9 cellular contexts compared by ENCODE assay signal in the genomic region with DNA sequence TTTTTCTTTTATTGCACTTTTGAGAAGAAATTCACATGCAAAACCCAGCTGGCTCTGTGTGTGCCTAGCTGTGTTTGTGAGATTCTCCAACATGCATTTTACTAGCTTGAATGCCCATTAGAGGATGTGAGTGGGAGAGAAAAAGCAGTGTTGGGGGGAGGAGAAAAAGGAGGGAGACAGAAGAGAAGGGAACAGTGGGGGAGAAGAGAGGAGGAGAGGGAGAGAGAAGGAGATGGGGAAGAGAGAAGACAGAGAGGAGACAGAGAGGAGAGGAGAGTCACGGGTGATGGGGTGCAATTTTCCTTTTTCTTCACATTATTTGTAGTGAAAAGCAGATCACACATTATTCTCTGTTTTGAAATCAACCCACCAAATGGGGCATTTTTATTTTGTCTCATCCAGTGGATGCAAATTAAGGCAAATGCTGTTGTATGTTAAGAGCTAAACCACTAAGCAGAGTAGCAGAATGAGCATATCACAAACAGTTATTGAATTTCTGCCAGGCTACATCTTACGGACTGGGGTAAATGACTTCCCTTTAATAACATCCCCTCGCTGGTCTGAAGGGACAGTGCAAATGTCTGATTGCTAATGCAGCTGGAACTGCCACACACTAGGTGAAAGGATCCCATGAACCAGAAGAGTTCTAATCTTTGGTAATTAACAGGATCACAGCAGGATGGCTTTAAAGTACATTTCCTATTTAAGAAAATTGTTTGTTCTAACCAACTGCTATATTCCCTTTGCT. TPM values are rescaled to one million over a fixed set of nuclear protein-coding genes. Genes with fewer than 3 reads are reported as not detected.
DNase-seq lines count a peak whose midpoint lies in the region; TF ChIP-seq lines count a peak whose summit lies in the region.
"Had no signal": no experiment of that assay in that cellular context is flagged by ENCODE, and none has a peak within 500 bp of the region (broad histone marks: within the 10 kb centered on the region; RNA-seq: fewer than 3 reads in every experiment).

No MANE protein-coding gene starts in this region.

- H3K27ac ChIP-seq in cardiac muscle cell = peak overlapping the region; percentile 22
- peak overlapping the region; percentile 17 for H3K27ac ChIP-seq in temporal lobe (ENCODE audit: low read depth, low read length)
- H3K27ac ChIP-seq in PC-9 = no peak overlapping the region
- H3K27ac ChIP-seq: BLaER1 treated with 17β-estradiol and CSF1 and Interleukin-3, amounts not matched to agents 10 nM and 100 nM had no signal

- H3K4me3 Mint-ChIP-seq in activated CD4-positive, alpha-beta T cell treated with anti-CD3 and anti-CD28 coated beads, Interleukin-2, amount 10 ng/mL, durations not matched to agents 24 days and 14 days = peak overlapping the region; percentile 93
- H3K4me3 Mint-ChIP-seq in Caco-2 (ENCODE audit: unreplicated experiment) = no peak overlapping the region

- peak; percentile 71 for DNase-seq in activated CD4-positive, alpha-beta T cell treated with anti-CD3 and anti-CD28 coated beads, Interleukin-2, amount 10 ng/mL, durations not matched to agents 24 days and 14 days
- DNase-seq in activated CD4-positive, alpha-beta T cell treated with anti-CD3 and anti-CD28 coated beads for 48 hours = no peak
- peak; percentile 9 for DNase-seq in SHP77 treated with DMSO at 0.1 percent for 48 hours (lab: John Stamatoyannopoulos, UW)
- DNase-seq in cardiac muscle cell (ENCODE audit: low read depth in 1 of 2, low spot score in 1 of 2) = no peak
- DNase-seq in HK-2 (ENCODE audit: unreplicated experiment) = no peak
- no peak for DNase-seq in PC-9
- no peak for DNase-seq in Caco-2

- no peaks in the 10 kb centered on the region for H3K27me3 ChIP-seq in cardiac muscle cell
- no peaks in the 10 kb centered on the region for H3K27me3 ChIP-seq in PC-9 (ENCODE audit: insufficient read depth, low read depth)
- no peaks in the 10 kb centered on the region for H3K27me3 ChIP-seq in Caco-2 (replicated peaks; ENCODE audit: control insufficient read depth, insufficient read depth, low read length)
- H3K27me3 ChIP-seq: BLaER1 treated with 17β-estradiol and CSF1 and Interleukin-3, amounts not matched to agents 10 nM and 100 nM had no signal

- POLR2A ChIA-PET in PC-9 (lab: Charles Lee; ENCODE audit: unreplicated experiment) (no interaction called here), Caco-2 (lab: Charles Lee) (no interaction called here)

- TF ChIP-seq CTCF in cardiac muscle cell (IDR thresholded peaks at IDR 0.05; ENCODE audit: low read depth, low read length) = no peak
- no peak for TF ChIP-seq CTCF in PC-9 (conservative IDR thresholded peaks at IDR 0.05)
- TF ChIP-seq CTCF in Caco-2 (IDR thresholded peaks at IDR 0.05; ENCODE audit: insufficient read depth in 1 of 2, low read depth in 1 of 2, low read length in 1 of 2, severe bottlenecking in 1 of 2, unreplicated experiment in 1 of 2) = no peak

- no peaks in the 10 kb centered on the region for H3K9me2 ChIP-seq in PC-9 (ENCODE audit: insufficient read depth)

- H3K4me3 ChIP-seq in cardiac muscle cell (peak overlapping the region; percentile 54), PC-9 (no peak overlapping the region), Caco-2 (ENCODE audit: low read depth, low read length) (no peak overlapping the region)
- H3K4me3 ChIP-seq: BLaER1 treated with 17β-estradiol and CSF1 and Interleukin-3, amounts not matched to agents 10 nM and 100 nM had no signal

- intact Hi-C loops in activated CD4-positive, alpha-beta T cell treated with anti-CD3 and anti-CD28 coated beads, Interleukin-2, amount 10 ng/mL, durations not matched to agents 24 days and 14 days (cut with micrococcal nuclease) = loop anchor here (1.0 to 5.0 kb wide), 13 partner anchors 8 to 646 kb away; a partner anchor contains a TSS
- intact Hi-C loops in PC-9 (cut with micrococcal nuclease; ENCODE audit: unreplicated experiment) (loop anchor here (2.0 to 10.0 kb wide), 3 partner anchors 391 to 1247 kb away; no protein-coding TSS in a partner anchor), Caco-2 (cut with micrococcal nuclease; ENCODE audit: unreplicated experiment) (loop anchor here (10.0 kb wide), 1 partner anchor 473 kb away; a partner anchor contains a TSS)

- CTCF ChIA-PET in PC-9 (lab: Charles Lee) (no interaction called here), Caco-2 (lab: Charles Lee) (interaction anchor here (0.6 kb wide), 1 partner anchor 19 kb away, joined by 10 read pairs; no protein-coding TSS in a partner anchor)

- no peaks in the 10 kb centered on the region for H3F3A ChIP-seq in PC-9 (ENCODE audit: insufficient read depth, low read depth)

- H2AFZ ChIP-seq in PC-9 = no peak overlapping the region

- no peaks in the 10 kb centered on the region for H3K27me3 Mint-ChIP-seq in activated CD4-positive, alpha-beta T cell treated with anti-CD3 and anti-CD28 coated beads, Interleukin-2, amount 10 ng/mL, durations not matched to agents 24 days and 14 days
- no peaks in the 10 kb centered on the region for H3K27me3 Mint-ChIP-seq in Caco-2 (ENCODE audit: insufficient read depth, unreplicated experiment)

- peaks cover 45% of the 10 kb centered on the region for H3K36me3 Mint-ChIP-seq in activated CD4-positive, alpha-beta T cell treated with anti-CD3 and anti-CD28 coated beads, Interleukin-2, amount 10 ng/mL, durations not matched to agents 24 days and 14 days (ENCODE audit: low read depth)
- no peaks in the 10 kb centered on the region for H3K36me3 Mint-ChIP-seq in Caco-2 (ENCODE audit: insufficient read depth, unreplicated experiment)

- no peak overlapping the region for H3K4me2 ChIP-seq in PC-9
- H3K4me2 ChIP-seq: BLaER1 treated with 17β-estradiol and CSF1 and Interleukin-3, amounts not matched to agents 10 nM and 100 nM had no signal

- peak overlapping the region; percentile 93 for H3K27ac Mint-ChIP-seq in activated CD4-positive, alpha-beta T cell treated with anti-CD3 and anti-CD28 coated beads, Interleukin-2, amount 10 ng/mL, durations not matched to agents 24 days and 14 days
- H3K27ac Mint-ChIP-seq in Caco-2 (ENCODE audit: unreplicated experiment) = no peak overlapping the region

- H3K9me3 Mint-ChIP-seq in activated CD4-positive, alpha-beta T cell treated with anti-CD3 and anti-CD28 coated beads, Interleukin-2, amount 10 ng/mL, durations not matched to agents 24 days and 14 days = no peaks in the 10 kb centered on the region
- H3K9me3 Mint-ChIP-seq in Caco-2 (ENCODE audit: unreplicated experiment) = no peaks in the 10 kb centered on the region

- BruUV-seq in PC-9 (replicated peaks; lab: Mats Ljungman, UMichigan) = no TSS peak
- BruUV-seq in Caco-2 (replicated peaks; lab: Mats Ljungman, UMichigan) = no TSS peak

- H3K36me3 ChIP-seq in cardiac muscle cell = no peaks in the 10 kb centered on the region
- no peaks in the 10 kb centered on the region for H3K36me3 ChIP-seq in PC-9 (ENCODE audit: low read depth)
- H3K36me3 ChIP-seq in Caco-2 (ENCODE audit: control insufficient read depth, insufficient read depth, low read length) = no peaks in the 10 kb centered on the region
- H3K36me3 ChIP-seq: BLaER1 treated with 17β-estradiol and CSF1 and Interleukin-3, amounts not matched to agents 10 nM and 100 nM had no signal

- H4K20me1 ChIP-seq in PC-9 (ENCODE audit: insufficient read depth) = no peaks in the 10 kb centered on the region
- H4K20me1 ChIP-seq: BLaER1 treated with 17β-estradiol and CSF1 and Interleukin-3, amounts not matched to agents 10 nM and 100 nM had no signal

- H3K4me1 ChIP-seq in cardiac muscle cell (ENCODE audit: low read depth) (peaks cover 21% of the 10 kb centered on the region), PC-9 (replicated peaks; ENCODE audit: insufficient read depth) (no peaks in the 10 kb centered on the region), Caco-2 (no peaks in the 10 kb centered on the region)

- H3K4me1 Mint-ChIP-seq in activated CD4-positive, alpha-beta T cell treated with anti-CD3 and anti-CD28 coated beads, Interleukin-2, amount 10 ng/mL, durations not matched to agents 24 days and 14 days = peaks cover 53% of the 10 kb centered on the region
- H3K4me1 Mint-ChIP-seq in Caco-2 (ENCODE audit: low read depth, unreplicated experiment) = no peaks in the 10 kb centered on the region

- no peaks in the 10 kb centered on the region for H3K79me2 ChIP-seq in PC-9 (ENCODE audit: low read depth)

- H3K9me3 ChIP-seq in cardiac muscle cell (ENCODE audit: low read depth) (no peaks in the 10 kb centered on the region), PC-9 (ENCODE audit: insufficient read depth, low read depth) (no peaks in the 10 kb centered on the region), Caco-2 (no peaks in the 10 kb centered on the region)
- H3K9me3 ChIP-seq: BLaER1 treated with 17β-estradiol and CSF1 and Interleukin-3, amounts not matched to agents 10 nM and 100 nM had no signal

RNA-seq across cellular contexts. Expression of a gene that starts 0.9 kb away (rescaled TPM):
- total RNA-seq in activated CD4-positive, alpha-beta T cell treated with anti-CD3 and anti-CD28 coated beads, Interleukin-2, amount 10 ng/mL, durations not matched to agents 24 days and 14 days = 53.4 and 56.5 TPM in 2 replicates
- total RNA-seq in cardiac muscle cell = 43.7 and 45.8 TPM in 2 replicates
- 84.6 and 86.4 TPM in 2 replicates for polyA plus RNA-seq in cardiac muscle cell
- total RNA-seq in temporal lobe = 87.5 TPM
- total RNA-seq in PC-9 (2021) = not detected in 2 replicates
- total RNA-seq in Caco-2 (2022) = 0.68 and 0.77 TPM in 2 replicates

Comparison
In these comparisons a context has a peak if more than half of its experiments do, and no peak if none do; other contexts are left out.
1. DNase-seq: peak in activated CD4-positive, alpha-beta T cell treated with anti-CD3 and anti-CD28 coated beads, Interleukin-2, amount 10 ng/mL, durations not matched to agents 24 days and 14 days (single experiment) and SHP77 treated with DMSO at 0.1 percent for 48 hours (single experiment); none in activated CD4-positive, alpha-beta T cell treated with anti-CD3 and anti-CD28 coated beads for 48 hours (single experiment), cardiac muscle cell (0 of 2), HK-2 (single experiment), PC-9 (0 of 2) and Caco-2 (0 of 2).
2. RNA of a gene that starts 0.9 kb away (total RNA-seq): 87.5 TPM in temporal lobe (single experiment), 53.4 to 56.5 TPM in activated CD4-positive, alpha-beta T cell treated with anti-CD3 and anti-CD28 coated beads, Interleukin-2, amount 10 ng/mL, durations not matched to agents 24 days and 14 days and 43.7 to 45.8 TPM in cardiac muscle cell; 0.68 to 0.77 TPM in Caco-2 and not detected in PC-9; every median in the first group is over 10 times any median in the second.